ENCODE assay signal across 8 cellular contexts in genomic region chr2:72579595-72580180, GRCh38.
DNase-seq lines count a peak whose midpoint lies in the region; ATAC-seq, FAIRE-seq and TF ChIP-seq lines count a peak whose summit lies in the region.

No MANE protein-coding gene starts in this region.

- no peaks in the 10 kb centered on the region for H3K9me3 ChIP-seq in CD4-positive, CD25-positive, alpha-beta regulatory T cell (ENCODE audit: control insufficient read depth in 2 of 2, low read length in 2 of 2)
- H3K9me3 ChIP-seq in GM23248 (ENCODE audit: low read depth) (no peaks in the 10 kb centered on the region), mammary epithelial cell (replicated peaks; ENCODE audit: insufficient read depth, low read length) (no peaks in the 10 kb centered on the region), HepG2 (ENCODE audit: low read length) (no peaks in the 10 kb centered on the region)

- H3K27ac Mint-ChIP-seq in CD4-positive, CD25-positive, alpha-beta regulatory T cell, result no peak overlapping the region
- H3K27ac Mint-ChIP-seq in activated naive CD8-positive, alpha-beta T cell treated with anti-CD3 and anti-CD28 coated beads, Interleukin-2, amount 50 U/mL, for 24 hours, result no peak overlapping the region

- peak; percentile 81 for TF ChIP-seq RAD21 in HepG2 (CRISPR knock-in tag; IDR thresholded peaks at IDR 0.05)

- no peak for ATAC-seq in CD4-positive, CD25-positive, alpha-beta regulatory T cell (ENCODE audit: low read depth in 2 of 2)
- ATAC-seq in HepG2 (no peak), HG03457 (IDR thresholded peaks at IDR 0.05; ENCODE audit: unreplicated experiment) (no peak), HG03571 (IDR thresholded peaks at IDR 0.05; ENCODE audit: unreplicated experiment) (no peak)
- no peak for ATAC-seq in activated naive CD8-positive, alpha-beta T cell treated with anti-CD3 and anti-CD28 coated beads, Interleukin-2, amount 50 U/mL, for 24 hours

- H3F3A ChIP-seq in GM23248 (ENCODE audit: insufficient read depth), result peaks cover 11% of the 10 kb centered on the region

- no peak overlapping the region for H3K4me3 Mint-ChIP-seq in CD4-positive, CD25-positive, alpha-beta regulatory T cell
- H3K4me3 Mint-ChIP-seq in activated naive CD8-positive, alpha-beta T cell treated with anti-CD3 and anti-CD28 coated beads, Interleukin-2, amount 50 U/mL, for 24 hours, result no peak overlapping the region

- CTCF ChIA-PET in mammary epithelial cell (lab: Charles Lee; ENCODE audit: low non-redundant PET), result interaction anchor here (0.6 to 0.7 kb wide), 5 partner anchors 8 to 1381 kb away, joined by 3 to 9 read pairs (median 5); no protein-coding TSS in a partner anchor
- CTCF ChIA-PET in HepG2 (lab: Yijun Ruan, JAX; ENCODE audit: low intra/inter-chr PET ratio, low total read pairs), result interaction anchor here (0.7 to 1.8 kb wide), 7 partner anchors 166 to 776 kb away, joined by 3 to 10 read pairs (median 8); no protein-coding TSS in a partner anchor

- no peaks in the 10 kb centered on the region for H3K9me3 Mint-ChIP-seq in CD4-positive, CD25-positive, alpha-beta regulatory T cell
- no peaks in the 10 kb centered on the region for H3K9me3 Mint-ChIP-seq in activated naive CD8-positive, alpha-beta T cell treated with anti-CD3 and anti-CD28 coated beads, Interleukin-2, amount 50 U/mL, for 24 hours

- H3K9ac ChIP-seq in GM23248 (no peak overlapping the region), mammary epithelial cell (ENCODE audit: insufficient read depth, low read length) (no peak overlapping the region), HepG2 (ENCODE audit: insufficient read depth, low read depth, low read length) (no peak overlapping the region)

- WGBS in GM23248 (ENCODE audit: low coverage in 1 of 2, low lambda C conversion rate in 2 of 2, missing lambda C conversion rate in 2 of 2), 2 experiments, result 9 to 29% methylated on average over 1 of the region's 1 CpG
- 29% methylated on average over 1 of the region's 1 CpG for WGBS in mammary epithelial cell (ENCODE audit: low coverage, missing lambda C conversion rate)
- WGBS in HepG2 (ENCODE audit: low lambda C conversion rate), result 1% methylated on average over 1 of the region's 1 CpG

- no peaks in the 10 kb centered on the region for H3K27me3 ChIP-seq in CD4-positive, CD25-positive, alpha-beta regulatory T cell (ENCODE audit: control insufficient read depth, insufficient read depth, low read length)
- H3K27me3 ChIP-seq in GM23248 (replicated peaks; ENCODE audit: insufficient read depth) (no peaks in the 10 kb centered on the region), mammary epithelial cell (ENCODE audit: insufficient read depth, low read length) (no peaks in the 10 kb centered on the region), HepG2 (ENCODE audit: control insufficient read depth in 1 of 2, insufficient read depth in 2 of 2, low read length in 2 of 2) (no peaks in the 10 kb centered on the region)

- POLR2A ChIA-PET in HepG2 (lab: Yijun Ruan, JAX), result no interaction called here

- H3K4me2 ChIP-seq in GM23248 (ENCODE audit: unreplicated experiment) (no peak overlapping the region), mammary epithelial cell (ENCODE audit: insufficient read depth, low read depth, low read length) (no peak overlapping the region), HepG2 (ENCODE audit: low read depth, low read length) (no peak overlapping the region)

- no peaks in the 10 kb centered on the region for H3K36me3 Mint-ChIP-seq in CD4-positive, CD25-positive, alpha-beta regulatory T cell
- H3K36me3 Mint-ChIP-seq in activated naive CD8-positive, alpha-beta T cell treated with anti-CD3 and anti-CD28 coated beads, Interleukin-2, amount 50 U/mL, for 24 hours (ENCODE audit: low read depth), result no peaks in the 10 kb centered on the region

- DNase-seq in CD4-positive, CD25-positive, alpha-beta regulatory T cell, result peak in 2 of 3 donors; percentile 36 to 46
- DNase-seq in GM23248 (peak; percentile 71), NCI-H345 treated with DMSO at 0.1 percent for 48 hours (lab: John Stamatoyannopoulos, UW; ENCODE audit: unreplicated experiment) (peak; percentile 57), mammary epithelial cell (peak; percentile 28), HepG2 (ENCODE audit: low spot score) (peak; percentile 70)
- DNase-seq in activated naive CD8-positive, alpha-beta T cell treated with anti-CD3 and anti-CD28 coated beads, Interleukin-2, amount 50 U/mL, for 24 hours, result no peak

- peaks cover 0 to 6% (median 0%) of the 10 kb centered on the region in 4 donors for H3K4me1 Mint-ChIP-seq in CD4-positive, CD25-positive, alpha-beta regulatory T cell
- H3K4me1 Mint-ChIP-seq in activated naive CD8-positive, alpha-beta T cell treated with anti-CD3 and anti-CD28 coated beads, Interleukin-2, amount 50 U/mL, for 24 hours, result no peaks in the 10 kb centered on the region

- no peak for TF ChIP-seq POLR2A in HepG2 (IDR thresholded peaks at IDR 0.05; ENCODE audit: insufficient read depth in 1 of 2, low read depth in 2 of 2, low read length in 2 of 2)

- no peaks in the 10 kb centered on the region for H3K4me1 ChIP-seq in CD4-positive, CD25-positive, alpha-beta regulatory T cell (ENCODE audit: control insufficient read depth, insufficient read depth, low read length, poor library complexity, severe bottlenecking)
- H3K4me1 ChIP-seq in GM23248 (ENCODE audit: insufficient read depth), result peaks cover 46% of the 10 kb centered on the region
- no peaks in the 10 kb centered on the region for H3K4me1 ChIP-seq in mammary epithelial cell (ENCODE audit: insufficient read depth, low read length)
- H3K4me1 ChIP-seq in HepG2 (ENCODE audit: insufficient read depth, low read length), result peaks cover 7% of the 10 kb centered on the region

- no peaks in the 10 kb centered on the region for H3K9me2 ChIP-seq in GM23248 (ENCODE audit: insufficient read depth)

- H3K36me3 ChIP-seq in CD4-positive, CD25-positive, alpha-beta regulatory T cell (ENCODE audit: control insufficient read depth, insufficient read depth, low read length), result no peaks in the 10 kb centered on the region
- H3K36me3 ChIP-seq in GM23248 (ENCODE audit: low read depth), result no peaks in the 10 kb centered on the region
- H3K36me3 ChIP-seq in mammary epithelial cell (ENCODE audit: insufficient read depth, low read length), result no peaks in the 10 kb centered on the region
- H3K36me3 ChIP-seq in HepG2 (replicated peaks in 1 of 2; ENCODE audit: control insufficient read depth in 1 of 2, insufficient read depth in 2 of 2, low read length in 2 of 2), result no peaks in the 10 kb centered on the region

- H3K79me2 ChIP-seq in GM23248 (ENCODE audit: insufficient read depth) (no peaks in the 10 kb centered on the region), mammary epithelial cell (ENCODE audit: insufficient read depth, low read length) (peaks cover 16% of the 10 kb centered on the region), HepG2 (ENCODE audit: insufficient read depth, low read length) (no peaks in the 10 kb centered on the region)

- peaks cover 5% of the 10 kb centered on the region for H3K27me3 Mint-ChIP-seq in CD4-positive, CD25-positive, alpha-beta regulatory T cell
- H3K27me3 Mint-ChIP-seq in activated naive CD8-positive, alpha-beta T cell treated with anti-CD3 and anti-CD28 coated beads, Interleukin-2, amount 50 U/mL, for 24 hours, result no peaks in the 10 kb centered on the region

- TF ChIP-seq CTCF in mammary epithelial cell (conservative IDR thresholded peaks at IDR 0.05 in 1 of 2, IDR thresholded peaks at IDR 0.05 in 1 of 2; ENCODE audit: extremely low read depth in 1 of 2, insufficient read depth in 1 of 2, low read depth in 1 of 2, low read length in 2 of 2), result peak; percentile 52 to 60
- TF ChIP-seq CTCF in HepG2 (CRISPR knock-in tag; IDR thresholded peaks at IDR 0.05), result peak; percentile 71

- H4K20me1 ChIP-seq in GM23248 (ENCODE audit: insufficient read depth) (no peaks in the 10 kb centered on the region), mammary epithelial cell (ENCODE audit: insufficient read depth, low read length) (no peaks in the 10 kb centered on the region), HepG2 (ENCODE audit: insufficient read depth, low read length) (no peaks in the 10 kb centered on the region)

- in situ Hi-C loops in GM23248 (cut with MboI) (loop anchor here (10.0 to 25.0 kb wide), 3 partner anchors 392 to 1045 kb away; no protein-coding TSS in a partner anchor), mammary epithelial cell (cut with MboI; ENCODE audit: low sequenced_read_pairs in 2 of 2) (loop anchor here (25.0 kb wide), 1 partner anchor 417 kb away; no protein-coding TSS in a partner anchor), HepG2 (cut with HindIII; ENCODE audit: extremely low pct_ligation_motif_present, low pct_unique_long_range_greater_than_20kb) (loop anchor here (5.0 to 25.0 kb wide), 5 partner anchors 165 to 1035 kb away; no protein-coding TSS in a partner anchor)

- no peak overlapping the region for H3K27ac ChIP-seq in CD4-positive, CD25-positive, alpha-beta regulatory T cell (ENCODE audit: insufficient read depth, low read length, poor library complexity, severe bottlenecking)
- no peak overlapping the region for H3K27ac ChIP-seq in GM23248
- H3K27ac ChIP-seq in mammary epithelial cell (ENCODE audit: insufficient read depth, low read depth, low read length), result no peak overlapping the region
- no peak overlapping the region for H3K27ac ChIP-seq in HepG2 (ENCODE audit: extremely low read length, insufficient read depth, low read length)

- no peak overlapping the region for H2AFZ ChIP-seq in GM23248
- no peak overlapping the region for H2AFZ ChIP-seq in mammary epithelial cell (ENCODE audit: low read depth, low read length)
- no peak overlapping the region for H2AFZ ChIP-seq in HepG2 (ENCODE audit: low read length)

- no TSS peak for BruUV-seq in mammary epithelial cell (replicated peaks; lab: Mats Ljungman, UMichigan)
- no TSS peak for BruUV-seq in HepG2 (replicated peaks; lab: Mats Ljungman, UMichigan)

- FAIRE-seq in HepG2 (lab: Jason Lieb, UNC), result no peak

- dilution Hi-C loops in mammary epithelial cell (cut with HindIII; ENCODE audit: low sequenced_read_pairs), result loop anchor here (25.0 kb wide), 1 partner anchor 392 kb away; no protein-coding TSS in a partner anchor

- intact Hi-C loops in mammary epithelial cell (cut with micrococcal nuclease) (loop anchor here (1.0 to 10.0 kb wide), 7 partner anchors 165 to 1045 kb away; no protein-coding TSS in a partner anchor), HepG2 (cut with micrococcal nuclease; ENCODE audit: unreplicated experiment) (loop anchor here (1.0 to 5.0 kb wide), 6 partner anchors 168 to 1034 kb away; no protein-coding TSS in a partner anchor)

- H3K4me3 ChIP-seq in CD4-positive, CD25-positive, alpha-beta regulatory T cell (ENCODE audit: low read depth, low read length), result no peak overlapping the region
- H3K4me3 ChIP-seq in GM23248 (no peak overlapping the region), mammary epithelial cell (replicated peaks in 1 of 3; ENCODE audit: insufficient read depth in 1 of 3, low read depth in 2 of 3, low read length in 3 of 3) (no peak overlapping the region), HepG2 (replicated peaks in 1 of 3; ENCODE audit: insufficient read depth in 1 of 3, low read depth in 2 of 3, low read length in 3 of 3) (no peak overlapping the region)

- TF ChIP-seq EP300 in HepG2 (IDR thresholded peaks at IDR 0.05; ENCODE audit: low read depth in 2 of 2, low read length in 2 of 2) (no peak), HepG2 (CRISPR knock-in tag; IDR thresholded peaks at IDR 0.05; ENCODE audit: borderline replicate concordance) (no peak)

TF ChIP-seq in HepG2, 621 proteins besides CTCF, POLR2A, EP300 and RAD21 (continues in another document):
- peak; percentile 33; the same call in 1 of the 2 replicates for TF ChIP-seq RXRB (CRISPR knock-in tag; IDR thresholded peaks at IDR 0.05; ENCODE audit: borderline replicate concordance)
